In the genomic region with DNA sequence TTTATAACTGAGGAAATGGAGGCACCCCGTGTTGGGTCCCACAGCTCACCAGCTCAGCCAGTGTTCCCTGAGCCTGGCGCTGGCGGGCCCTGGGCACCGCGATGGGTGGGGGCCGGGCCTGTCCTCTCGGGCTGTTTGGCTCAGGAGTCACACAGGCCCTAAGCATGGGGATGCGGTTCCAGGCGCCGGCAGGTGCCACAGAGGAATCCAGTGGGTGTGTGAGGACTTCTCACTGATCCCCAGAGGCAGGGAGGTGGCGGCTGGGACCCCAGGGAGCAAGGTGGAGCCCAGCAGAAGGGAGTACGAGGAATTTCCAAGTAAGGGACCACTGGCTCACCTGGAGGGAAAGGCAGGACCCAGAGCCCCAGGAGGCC, we compare ENCODE assay signal across 19 cellular contexts. TPM values are rescaled to one million over a fixed set of nuclear protein-coding genes. Genes with fewer than 3 reads are reported as not detected.
DNase-seq lines count a peak whose midpoint lies in the region; ATAC-seq and TF ChIP-seq lines count a peak whose summit lies in the region.
"Had no signal": no experiment of that assay in that cellular context is flagged by ENCODE, and none has a peak within 500 bp of the region (broad histone marks: within the 10 kb centered on the region; RNA-seq: fewer than 3 reads in every experiment).

No MANE protein-coding gene starts in this region.

- CTCF ChIA-PET in activated CD8-positive, alpha-beta T cell treated with anti-CD3 and anti-CD28 coated beads for 36 hours (lab: Charles Lee) = no interaction called here
- CTCF ChIA-PET in activated CD8-positive, alpha-beta T cell treated with anti-CD3 and anti-CD28 coated beads, Interleukin-2, amount 10 ng/mL, durations not matched to agents 7 days and 5 days (lab: Charles Lee) = no interaction called here

- no peaks in the 10 kb centered on the region for H3K27me3 Mint-ChIP-seq in activated CD8-positive, alpha-beta T cell treated with anti-CD3 and anti-CD28 coated beads for 36 hours
- no peaks in the 10 kb centered on the region for H3K27me3 Mint-ChIP-seq in activated CD8-positive, alpha-beta T cell treated with anti-CD3 and anti-CD28 coated beads, Interleukin-2, amount 10 ng/mL, durations not matched to agents 7 days and 5 days (ENCODE audit: low read depth)
- H3K27me3 Mint-ChIP-seq in activated naive CD8-positive, alpha-beta T cell treated with anti-CD3 and anti-CD28 coated beads, Interleukin-2, amount 10 ng/mL, durations not matched to agents 7 days and 5 days = no peaks in the 10 kb centered on the region

- H3K27ac ChIP-seq in spleen = no peak overlapping the region
- H3K27ac ChIP-seq: Peyer's patch had no signal

- H3K4me3 ChIP-seq in spleen = no peak overlapping the region
- H3K4me3 ChIP-seq: HAP-1, Peyer's patch had no signal

- POLR2A ChIA-PET in activated CD8-positive, alpha-beta T cell treated with anti-CD3 and anti-CD28 coated beads for 36 hours (lab: Charles Lee) = interaction anchor here (0.6 to 24.1 kb wide), 7 partner anchors 24 to 156 kb away, joined by 3 to 630 read pairs (median 3); partner anchors contain the start of gene IRF4
- POLR2A ChIA-PET in activated CD8-positive, alpha-beta T cell treated with anti-CD3 and anti-CD28 coated beads, Interleukin-2, amount 10 ng/mL, durations not matched to agents 7 days and 5 days (lab: Charles Lee) = interaction anchor here (0.6 to 1.1 kb wide), 2 partner anchors 17 to 24 kb away, joined by 3 to 4 read pairs; no protein-coding TSS in a partner anchor
- POLR2A ChIA-PET in activated naive CD8-positive, alpha-beta T cell treated with anti-CD3 and anti-CD28 coated beads, Interleukin-2, amount 10 ng/mL, durations not matched to agents 7 days and 5 days (lab: Charles Lee) = interaction anchor here (0.6 to 1.3 kb wide), 2 partner anchors 23 to 25 kb away, joined by 3 to 4 read pairs; no protein-coding TSS in a partner anchor

- WGBS in spleen, 5 donors = 83 to 94% (median 84%) methylated on average over 3 to 12 of the region's 12 CpGs

- H3K9me3 Mint-ChIP-seq in activated CD8-positive, alpha-beta T cell treated with anti-CD3 and anti-CD28 coated beads for 36 hours = peaks cover 4% of the 10 kb centered on the region
- H3K9me3 Mint-ChIP-seq in activated CD8-positive, alpha-beta T cell treated with anti-CD3 and anti-CD28 coated beads, Interleukin-2, amount 10 ng/mL, durations not matched to agents 7 days and 5 days (ENCODE audit: insufficient read depth) = no peaks in the 10 kb centered on the region
- no peaks in the 10 kb centered on the region for H3K9me3 Mint-ChIP-seq in activated naive CD8-positive, alpha-beta T cell treated with anti-CD3 and anti-CD28 coated beads, Interleukin-2, amount 10 ng/mL, durations not matched to agents 7 days and 5 days

- H3K4me1 ChIP-seq in spleen = peaks cover 0 to 30% (median 6%) of the 10 kb centered on the region in 6 donors
- H3K4me1 ChIP-seq: Caco-2, HAP-1, Peyer's patch had no signal

- no peak for ATAC-seq in activated CD8-positive, alpha-beta T cell treated with anti-CD3 and anti-CD28 coated beads for 36 hours
- no peak for ATAC-seq in activated CD8-positive, alpha-beta T cell treated with anti-CD3 and anti-CD28 coated beads, Interleukin-2, amount 10 ng/mL, durations not matched to agents 7 days and 5 days
- no peak for ATAC-seq in activated naive CD8-positive, alpha-beta T cell treated with anti-CD3 and anti-CD28 coated beads, Interleukin-2, amount 10 ng/mL, durations not matched to agents 7 days and 5 days (ENCODE audit: low read depth)
- ATAC-seq in omental fat pad (ENCODE audit: low FRiP score) (no peak), GM18907 (IDR thresholded peaks at IDR 0.05; ENCODE audit: unreplicated experiment) (no peak), HG02798 (IDR thresholded peaks at IDR 0.05; ENCODE audit: poor library complexity, unreplicated experiment) (no peak)

- intact Hi-C loops in activated CD8-positive, alpha-beta T cell treated with anti-CD3 and anti-CD28 coated beads for 36 hours (cut with micrococcal nuclease) = loop anchor here (5.0 kb wide), 2 partner anchors 47 to 157 kb away; partner anchors contain the start of gene DUSP22
- intact Hi-C loops in spleen (cut with DNase I; ENCODE audit: low total_unique reads) = no loop called here

- TF ChIP-seq CTCF in activated CD8-positive, alpha-beta T cell treated with anti-CD3 and anti-CD28 coated beads for 36 hours (IDR thresholded peaks at IDR 0.05) = no peak
- TF ChIP-seq CTCF in spleen (IDR thresholded peaks at IDR 0.05 in 8 of 11, conservative IDR thresholded peaks at IDR 0.05 in 3 of 11) = no peak
- TF ChIP-seq CTCF in omental fat pad (IDR thresholded peaks at IDR 0.05) = no peak

- H3K27me3 ChIP-seq in spleen (replicated peaks in 1 of 7) = peaks cover 0 to 19% (median 0%) of the 10 kb centered on the region in 7 donors
- H3K27me3 ChIP-seq: Peyer's patch had no signal

- H3K36me3 ChIP-seq in spleen = no peaks in the 10 kb centered on the region
- H3K36me3 ChIP-seq: HAP-1, Peyer's patch had no signal

- DNase-seq in activated CD8-positive, alpha-beta T cell treated with anti-CD3 and anti-CD28 coated beads for 36 hours = no peak
- DNase-seq in activated CD8-positive, alpha-beta T cell treated with anti-CD3 and anti-CD28 coated beads, Interleukin-2, amount 10 ng/mL, durations not matched to agents 7 days and 5 days = no peak
- DNase-seq in D341Med (ENCODE audit: low spot score) (peak; percentile 34), spleen (peak; percentile 64), omental fat pad (ENCODE audit: low spot score) (no peak)
- peak; percentile 21 for DNase-seq in activated naive CD8-positive, alpha-beta T cell treated with anti-CD3 and anti-CD28 coated beads, Interleukin-2, amount 10 ng/mL, durations not matched to agents 7 days and 5 days
- DNase-seq: Caco-2, DMS53, Karpas-422, MM.1S, NCI-H1105 treated with DMSO at 0.1 percent for 48 hours, NCI-H1930, NCI-H2171, NCI-H510A treated with DMSO at 0.1 percent for 48 hours, Peyer's patch had no signal

- H3K4me3 Mint-ChIP-seq in activated CD8-positive, alpha-beta T cell treated with anti-CD3 and anti-CD28 coated beads for 36 hours = no peak overlapping the region
- no peak overlapping the region for H3K4me3 Mint-ChIP-seq in activated CD8-positive, alpha-beta T cell treated with anti-CD3 and anti-CD28 coated beads, Interleukin-2, amount 10 ng/mL, durations not matched to agents 7 days and 5 days
- no peak overlapping the region for H3K4me3 Mint-ChIP-seq in activated naive CD8-positive, alpha-beta T cell treated with anti-CD3 and anti-CD28 coated beads, Interleukin-2, amount 10 ng/mL, durations not matched to agents 7 days and 5 days
- H3K4me3 Mint-ChIP-seq: CD14-positive monocyte had no signal

- H3K36me3 Mint-ChIP-seq in activated CD8-positive, alpha-beta T cell treated with anti-CD3 and anti-CD28 coated beads for 36 hours (ENCODE audit: low read depth) = peaks cover 4% of the 10 kb centered on the region
- no peaks in the 10 kb centered on the region for H3K36me3 Mint-ChIP-seq in activated CD8-positive, alpha-beta T cell treated with anti-CD3 and anti-CD28 coated beads, Interleukin-2, amount 10 ng/mL, durations not matched to agents 7 days and 5 days (ENCODE audit: low read depth)
- peaks cover 2% of the 10 kb centered on the region for H3K36me3 Mint-ChIP-seq in activated naive CD8-positive, alpha-beta T cell treated with anti-CD3 and anti-CD28 coated beads, Interleukin-2, amount 10 ng/mL, durations not matched to agents 7 days and 5 days
- H3K36me3 Mint-ChIP-seq: CD14-positive monocyte had no signal

- H3K4me1 Mint-ChIP-seq in activated CD8-positive, alpha-beta T cell treated with anti-CD3 and anti-CD28 coated beads for 36 hours (ENCODE audit: low read depth) = peaks cover 50% of the 10 kb centered on the region
- peaks cover 49% of the 10 kb centered on the region for H3K4me1 Mint-ChIP-seq in activated CD8-positive, alpha-beta T cell treated with anti-CD3 and anti-CD28 coated beads, Interleukin-2, amount 10 ng/mL, durations not matched to agents 7 days and 5 days (ENCODE audit: low read depth)
- peaks cover 42% of the 10 kb centered on the region for H3K4me1 Mint-ChIP-seq in activated naive CD8-positive, alpha-beta T cell treated with anti-CD3 and anti-CD28 coated beads, Interleukin-2, amount 10 ng/mL, durations not matched to agents 7 days and 5 days

- H3K27ac Mint-ChIP-seq in activated CD8-positive, alpha-beta T cell treated with anti-CD3 and anti-CD28 coated beads for 36 hours = peak overlapping the region; percentile 97
- H3K27ac Mint-ChIP-seq in activated CD8-positive, alpha-beta T cell treated with anti-CD3 and anti-CD28 coated beads, Interleukin-2, amount 10 ng/mL, durations not matched to agents 7 days and 5 days = no peak overlapping the region
- H3K27ac Mint-ChIP-seq in activated naive CD8-positive, alpha-beta T cell treated with anti-CD3 and anti-CD28 coated beads, Interleukin-2, amount 10 ng/mL, durations not matched to agents 7 days and 5 days = peak overlapping the region; percentile 30
- H3K27ac Mint-ChIP-seq: CD14-positive monocyte had no signal

- TF ChIP-seq POLR2A in spleen (IDR thresholded peaks at IDR 0.05) = no peak

- peaks cover 0 to 4% (median 0%) of the 10 kb centered on the region in 8 donors for H3K9me3 ChIP-seq in spleen
- H3K9me3 ChIP-seq: Caco-2, HAP-1, Peyer's patch had no signal

RNA-seq across cellular contexts. Expression of gene IRF4, which starts 57.5 kb away (rescaled TPM):
- 100 to 1,000 TPM; 409 to 439 TPM for total RNA-seq in activated CD8-positive, alpha-beta T cell treated with anti-CD3 and anti-CD28 coated beads for 36 hours
- total RNA-seq in activated CD8-positive, alpha-beta T cell treated with anti-CD3 and anti-CD28 coated beads, Interleukin-2, amount 10 ng/mL, durations not matched to agents 7 days and 5 days = 10 to 100 TPM; 91.2 to 95.2 TPM
- total RNA-seq in activated naive CD8-positive, alpha-beta T cell treated with anti-CD3 and anti-CD28 coated beads, Interleukin-2, amount 10 ng/mL, durations not matched to agents 7 days and 5 days = 10 to 100 TPM; 94.2 to 95.1 TPM
- total RNA-seq in spleen (10 to 100 TPM; 39.2 to 91.3 (median 52.0) TPM), omental fat pad (1 to 10 TPM; 3.5 to 5.8 (median 4.1) TPM)
- 10 to 100 TPM in 2 of 3 donors, 1 to 10 TPM in 1; 8.7 to 11.9 (median 11.2) TPM for polyA plus RNA-seq in spleen
- total RNA-seq: Caco-2 had no signal

Comparison
In these comparisons a context has a peak if more than half of its experiments do, and no peak if none do; other contexts are left out.
1. DNase-seq: peak in D341Med (single experiment), activated naive CD8-positive, alpha-beta T cell treated with anti-CD3 and anti-CD28 coated beads, Interleukin-2, amount 10 ng/mL, durations not matched to agents 7 days and 5 days (single experiment) and spleen (single experiment); none in activated CD8-positive, alpha-beta T cell treated with anti-CD3 and anti-CD28 coated beads for 36 hours (single experiment), activated CD8-positive, alpha-beta T cell treated with anti-CD3 and anti-CD28 coated beads, Interleukin-2, amount 10 ng/mL, durations not matched to agents 7 days and 5 days (single experiment) and omental fat pad (single experiment).
2. RNA of gene IRF4, which starts 57.5 kb away (total RNA-seq): 409 to 439 TPM in activated CD8-positive, alpha-beta T cell treated with anti-CD3 and anti-CD28 coated beads for 36 hours, 91.2 to 95.2 TPM in activated CD8-positive, alpha-beta T cell treated with anti-CD3 and anti-CD28 coated beads, Interleukin-2, amount 10 ng/mL, durations not matched to agents 7 days and 5 days, 94.2 to 95.1 TPM in activated naive CD8-positive, alpha-beta T cell treated with anti-CD3 and anti-CD28 coated beads, Interleukin-2, amount 10 ng/mL, durations not matched to agents 7 days and 5 days and 39.2 to 91.3 TPM in spleen; 3.5 to 5.8 TPM in omental fat pad; every median in the first group is over 4 times any median in the second.